17 cellular contexts compared by ENCODE assay signal in genomic region chr10:86269332-86269731, GRCh38.
DNase-seq lines count a peak whose midpoint lies in the region; ATAC-seq and TF ChIP-seq lines count a peak whose summit lies in the region.
"Had no signal": no experiment of that assay in that cellular context is flagged by ENCODE, and none has a peak within 500 bp of the region (broad histone marks: within the 10 kb centered on the region; RNA-seq: fewer than 3 reads in every experiment).

No MANE protein-coding gene starts in this region.

- no peaks in the 10 kb centered on the region for H3K79me2 ChIP-seq in PC-9 (ENCODE audit: low read depth)

- H3K27me3 ChIP-seq in WERI-Rb-1 (ENCODE audit: insufficient read depth, low read depth, severe bottlenecking), result no peaks in the 10 kb centered on the region
- H3K27me3 ChIP-seq in aorta (ENCODE audit: control insufficient read depth in 1 of 2, insufficient read depth in 2 of 2, low read length in 1 of 2), result no peaks in the 10 kb centered on the region
- peaks cover 6% of the 10 kb centered on the region; the same call in 1 of the 2 replicates for H3K27me3 ChIP-seq in PC-9 (ENCODE audit: insufficient read depth, low read depth)
- H3K27me3 ChIP-seq: SJSA1 had no signal

- no peaks in the 10 kb centered on the region for H3K36me3 Mint-ChIP-seq in osteocyte (ENCODE audit: unreplicated experiment)
- H3K36me3 Mint-ChIP-seq: CD4-positive, alpha-beta memory T cell; IgD-negative memory B cell had no signal

- no TSS peak for BruUV-seq in PC-9 (replicated peaks; lab: Mats Ljungman, UMichigan)

- no peaks in the 10 kb centered on the region for H3K9me2 ChIP-seq in PC-9 (ENCODE audit: insufficient read depth)

- POLR2A ChIA-PET in PC-9 (lab: Charles Lee; ENCODE audit: unreplicated experiment), result no interaction called here

- peaks cover 9% of the 10 kb centered on the region for H3K9me3 Mint-ChIP-seq in osteocyte (ENCODE audit: unreplicated experiment)

- ATAC-seq in aorta (ENCODE audit: low FRiP score), result no peak
- ATAC-seq in GM21737 (IDR thresholded peaks at IDR 0.05; ENCODE audit: unreplicated experiment), result no peak

- WGBS in aorta, 2 donors, result 77 to 82% methylated on average over 2 of the region's 2 CpGs

- intact Hi-C loops in aorta (cut with DNase I), result no loop called here
- intact Hi-C loops in PC-9 (cut with micrococcal nuclease; ENCODE audit: unreplicated experiment), result no loop called here

- no peaks in the 10 kb centered on the region for H3K4me1 Mint-ChIP-seq in osteocyte (ENCODE audit: unreplicated experiment)
- H3K4me1 Mint-ChIP-seq: B cell, IgD-negative memory B cell had no signal

- CTCF ChIA-PET in PC-9 (lab: Charles Lee), result no interaction called here

- peak; percentile 2 for DNase-seq in WERI-Rb-1
- DNase-seq in coronary artery (ENCODE audit: low spot score), result peak; percentile 29
- DNase-seq in osteocyte (ENCODE audit: extremely low spot score, unreplicated experiment), result peak; percentile 64
- DNase-seq in aorta, result no peak
- no peak for DNase-seq in PC-9
- DNase-seq: CD4-positive, alpha-beta memory T cell; DMS79 treated with DMSO at 0.1 percent for 48 hours; NCI-H187; NCI-H526 treated with DMSO at 0.1 percent for 48 hours; OCI-M1 had no signal

- no peak overlapping the region for H3K27ac Mint-ChIP-seq in osteocyte (ENCODE audit: unreplicated experiment)
- H3K27ac Mint-ChIP-seq: B cell; CD4-positive, alpha-beta memory T cell; IgD-negative memory B cell had no signal

- H4K20me1 ChIP-seq in PC-9 (ENCODE audit: insufficient read depth), result no peaks in the 10 kb centered on the region

- H3K4me3 Mint-ChIP-seq in osteocyte (ENCODE audit: unreplicated experiment), result no peak overlapping the region
- H3K4me3 Mint-ChIP-seq: B cell; CD4-positive, alpha-beta memory T cell; IgD-negative memory B cell had no signal

- H3K4me1 ChIP-seq in aorta (ENCODE audit: control insufficient read depth in 1 of 2, insufficient read depth in 2 of 2, low read length in 2 of 2), result no peaks in the 10 kb centered on the region
- no peaks in the 10 kb centered on the region for H3K4me1 ChIP-seq in PC-9 (replicated peaks; ENCODE audit: insufficient read depth)
- H3K4me1 ChIP-seq: HAP-1, SJSA1 had no signal

- no peak for TF ChIP-seq CTCF in WERI-Rb-1 (IDR thresholded peaks at IDR 0.05; ENCODE audit: low read depth, low read length)
- no peak for TF ChIP-seq CTCF in coronary artery (IDR thresholded peaks at IDR 0.05)
- TF ChIP-seq CTCF in osteocyte (IDR thresholded peaks at IDR 0.05), result no peak
- TF ChIP-seq CTCF in PC-9 (conservative IDR thresholded peaks at IDR 0.05), result no peak

- no peaks in the 10 kb centered on the region for H3F3A ChIP-seq in PC-9 (ENCODE audit: insufficient read depth, low read depth)

- H3K36me3 ChIP-seq in WERI-Rb-1 (no peaks in the 10 kb centered on the region), aorta (ENCODE audit: control insufficient read depth in 1 of 2, insufficient read depth in 2 of 2, low read length in 1 of 2) (no peaks in the 10 kb centered on the region), PC-9 (ENCODE audit: low read depth) (no peaks in the 10 kb centered on the region)
- H3K36me3 ChIP-seq: HAP-1, SJSA1 had no signal

- no peak overlapping the region for H3K27ac ChIP-seq in WERI-Rb-1
- no peak overlapping the region for H3K27ac ChIP-seq in coronary artery
- peak overlapping the region; percentile 40 for H3K27ac ChIP-seq in temporal lobe (ENCODE audit: low read depth, low read length)
- no peak overlapping the region for H3K27ac ChIP-seq in aorta (ENCODE audit: low read depth in 1 of 2, low read length in 2 of 2)
- H3K27ac ChIP-seq in PC-9, result no peak overlapping the region
- H3K27ac ChIP-seq: RWPE1, SJSA1 had no signal

- H2AFZ ChIP-seq in PC-9, result no peak overlapping the region

- H3K4me3 ChIP-seq in WERI-Rb-1 (ENCODE audit: low read depth, low read length) (no peak overlapping the region), coronary artery (no peak overlapping the region), aorta (ENCODE audit: low read length in 2 of 2) (no peak overlapping the region), PC-9 (no peak overlapping the region)
- H3K4me3 ChIP-seq: HAP-1, SJSA1 had no signal

- H3K4me2 ChIP-seq in PC-9, result no peak overlapping the region

- H3K9me3 ChIP-seq in WERI-Rb-1 (ENCODE audit: severe bottlenecking), result no peaks in the 10 kb centered on the region
- no peaks in the 10 kb centered on the region for H3K9me3 ChIP-seq in aorta (ENCODE audit: control insufficient read depth, low read length)
- H3K9me3 ChIP-seq in PC-9 (ENCODE audit: insufficient read depth, low read depth), result no peaks in the 10 kb centered on the region
- H3K9me3 ChIP-seq: HAP-1, SJSA1 had no signal

- H3K27me3 Mint-ChIP-seq in osteocyte (ENCODE audit: unreplicated experiment), result no peaks in the 10 kb centered on the region

Comparison
In these comparisons a context has a peak if more than half of its experiments do, and no peak if none do; other contexts are left out.
1. DNase-seq: peak in WERI-Rb-1 (single experiment), coronary artery (single experiment) and osteocyte (single experiment); none in aorta (0 of 2) and PC-9 (0 of 2).